Comparison of ENCODE assay signal across 22 cellular contexts in genomic region chr5:865168-865521, GRCh38. TPM values are rescaled to one million over a fixed set of nuclear protein-coding genes. Genes with fewer than 3 reads are reported as not detected.
DNase-seq lines count a peak whose midpoint lies in the region; ATAC-seq, FAIRE-seq and TF ChIP-seq lines count a peak whose summit lies in the region.
"Had no signal": no experiment of that assay in that cellular context is flagged by ENCODE, and none has a peak within 500 bp of the region (broad histone marks: within the 10 kb centered on the region; RNA-seq: fewer than 3 reads in every experiment).

No MANE protein-coding gene starts in this region.

- H3K4me2 ChIP-seq in K562 (ENCODE audit: insufficient read depth, low read length) (no peak overlapping the region), neuronal stem cell (ENCODE audit: insufficient read depth, low read length, poor library complexity, severe bottlenecking) (no peak overlapping the region)

- TF ChIP-seq RAD21 in K562 (CRISPR knock-in tag; conservative IDR thresholded peaks at IDR 0.05 in 1 of 2, IDR thresholded peaks at IDR 0.05 in 1 of 2), result no peak

- H3K4me3 ChIP-seq in K562 (no peak overlapping the region), neuronal stem cell (ENCODE audit: low read length in 2 of 2) (no peak overlapping the region)

- H2AK5ac ChIP-seq in neuronal stem cell (ENCODE audit: low read depth, low read length), result no peak overlapping the region

- H2BK15ac ChIP-seq in neuronal stem cell (ENCODE audit: low read length), result no peak overlapping the region

- no peak overlapping the region for H3K4ac ChIP-seq in neuronal stem cell (ENCODE audit: low read length)

- peak overlapping the region; percentile 27 for H3K27ac ChIP-seq in RWPE1
- H3K27ac ChIP-seq in K562 (ENCODE audit: extremely low read depth, low read depth, low read length), result no peak overlapping the region
- no peak overlapping the region for H3K27ac ChIP-seq in neuronal stem cell (replicated peaks; ENCODE audit: low read length)
- H3K27ac ChIP-seq: C4-2B had no signal

- in situ Hi-C loops in K562 (cut with MboI), result no loop called here

- H3K27me3 ChIP-seq in K562 (ENCODE audit: control insufficient read depth in 2 of 2, insufficient read depth in 2 of 2, low read length in 2 of 2) (no peaks in the 10 kb centered on the region), neuronal stem cell (ENCODE audit: control insufficient read depth in 3 of 3, insufficient read depth in 3 of 3, low read depth in 1 of 3, low read length in 3 of 3) (no peaks in the 10 kb centered on the region)
- H3K27me3 ChIP-seq: BE2C had no signal

- no peak overlapping the region for H3K18ac ChIP-seq in neuronal stem cell (ENCODE audit: low read length)

- H2AFZ ChIP-seq in K562 (ENCODE audit: low read depth, low read length), result no peak overlapping the region
- no peak overlapping the region for H2AFZ ChIP-seq in neuronal stem cell (ENCODE audit: low read length)

- no peaks in the 10 kb centered on the region for H3K27me3 Mint-ChIP-seq in activated CD8-positive, alpha-beta T cell treated with anti-CD3 and anti-CD28 coated beads, Interleukin-2, amount 10 ng/mL, durations not matched to agents 7 days and 5 days (ENCODE audit: low read depth)
- H3K27me3 Mint-ChIP-seq: CD4-positive, alpha-beta T cell; IgD-negative memory B cell had no signal

- no peak overlapping the region for H3K14ac ChIP-seq in neuronal stem cell (ENCODE audit: low read length)

- H4K91ac ChIP-seq in neuronal stem cell (ENCODE audit: low read depth, low read length, poor library complexity), result no peak overlapping the region

- FAIRE-seq in K562 (lab: Jason Lieb, UNC), result no peak
- FAIRE-seq: A204.1, D721Med, G401.6, GM12891, HepG2, HTR-8/SVneo had no signal

- CTCF ChIA-PET in RWPE1 (lab: Yijun Ruan, JAX) (no interaction called here), K562 (lab: Yijun Ruan, JAX; ENCODE audit: low intra/inter-chr PET ratio) (no interaction called here)
- CTCF ChIA-PET in activated CD8-positive, alpha-beta T cell treated with anti-CD3 and anti-CD28 coated beads, Interleukin-2, amount 10 ng/mL, durations not matched to agents 7 days and 5 days (lab: Charles Lee), result interaction anchor here (1.1 kb wide), 1 partner anchor 780 kb away, joined by 3 read pairs; no protein-coding TSS in a partner anchor

- no peak overlapping the region for H4K8ac ChIP-seq in neuronal stem cell (ENCODE audit: low read depth, low read length)

- H3K9ac ChIP-seq in K562 (ENCODE audit: insufficient read depth in 1 of 2, low read depth in 2 of 2, low read length in 2 of 2) (peak overlapping the region in 1 of 2 experiments; percentile 48; a peak in 1 of 4 replicates), neuronal stem cell (ENCODE audit: low read depth, low read length, poor library complexity) (peak overlapping the region; percentile 72)

- H3K4me1 Mint-ChIP-seq in activated CD8-positive, alpha-beta T cell treated with anti-CD3 and anti-CD28 coated beads, Interleukin-2, amount 10 ng/mL, durations not matched to agents 7 days and 5 days (ENCODE audit: low read depth), result no peaks in the 10 kb centered on the region

- H2BK12ac ChIP-seq in neuronal stem cell (ENCODE audit: low read length), result no peak overlapping the region

- H3K4me1 ChIP-seq in K562 (replicated peaks in 1 of 2; ENCODE audit: control insufficient read depth in 2 of 2, insufficient read depth in 2 of 2, low read length in 2 of 2), result peaks cover 0 to 28% of the 10 kb centered on the region in 2 experiments; a peak in 1 of 5 replicates
- H3K4me1 ChIP-seq in neuronal stem cell (ENCODE audit: control insufficient read depth in 2 of 2, insufficient read depth in 1 of 2, low read depth in 1 of 2, low read length in 2 of 2), result no peaks in the 10 kb centered on the region

- H3K9me1 ChIP-seq in K562 (ENCODE audit: control insufficient read depth, insufficient read depth, low read length), result no peaks in the 10 kb centered on the region

- WGBS in K562 (ENCODE audit: insufficient coverage, low coverage, missing lambda C conversion rate), result 95% methylated on average over 19 of the region's 24 CpGs
- WGBS in neuronal stem cell (ENCODE audit: extremely low coverage in 2 of 2, insufficient read length in 2 of 2, insufficient replicate concordance in 1 of 2), 2 donors, result no CpG with 5 or more reads among the region's 24 CpGs

- TF ChIP-seq CTCF in RWPE1 (conservative IDR thresholded peaks at IDR 0.05; ENCODE audit: low read depth), result no peak
- no peak for TF ChIP-seq CTCF in K562 (IDR thresholded peaks at IDR 0.05 in 2 of 3, conservative IDR thresholded peaks at IDR 0.05 in 1 of 3; ENCODE audit: insufficient read depth in 2 of 3, low read depth in 1 of 3, low read length in 3 of 3)

- TF ChIP-seq POLR2A in K562 (conservative IDR thresholded peaks at IDR 0.05), result no peak

- no peak overlapping the region for H3K27ac Mint-ChIP-seq in activated CD8-positive, alpha-beta T cell treated with anti-CD3 and anti-CD28 coated beads, Interleukin-2, amount 10 ng/mL, durations not matched to agents 7 days and 5 days
- H3K27ac Mint-ChIP-seq: CD4-positive, alpha-beta T cell; HFFc6; IgD-negative memory B cell had no signal

- ATAC-seq in K562, result no peak
- no peak for ATAC-seq in activated CD8-positive, alpha-beta T cell treated with anti-CD3 and anti-CD28 coated beads, Interleukin-2, amount 10 ng/mL, durations not matched to agents 7 days and 5 days
- no peak for ATAC-seq in GM18520 (IDR thresholded peaks at IDR 0.05; ENCODE audit: unreplicated experiment)
- ATAC-seq: HCT116, HepG2 had no signal

- BruUV-seq in K562 (replicated peaks; lab: Mats Ljungman, UMichigan), result no TSS peak

- no peak for TF ChIP-seq EP300 in K562 (IDR thresholded peaks at IDR 0.05; ENCODE audit: low read length)

- intact Hi-C loops in K562 (cut with micrococcal nuclease), result no loop called here

- H2BK5ac ChIP-seq in neuronal stem cell (ENCODE audit: low read length), result no peak overlapping the region

- DNase-seq in RWPE1 (ENCODE audit: low spot score) (no peak), K562 (ENCODE audit: extremely low read depth in 1 of 4, low spot score in 3 of 4) (no peak), neuronal stem cell (ENCODE audit: low spot score) (no peak), NAMALWA (ENCODE audit: low spot score) (no peak)
- no peak for DNase-seq in activated CD8-positive, alpha-beta T cell treated with anti-CD3 and anti-CD28 coated beads, Interleukin-2, amount 10 ng/mL, durations not matched to agents 7 days and 5 days
- DNase-seq: ACHN; BE2C; CD4-positive, alpha-beta T cell; GOT3; H7; HFFc6 had no signal

- H3K4me3 Mint-ChIP-seq in activated CD8-positive, alpha-beta T cell treated with anti-CD3 and anti-CD28 coated beads, Interleukin-2, amount 10 ng/mL, durations not matched to agents 7 days and 5 days, result no peak overlapping the region
- H3K4me3 Mint-ChIP-seq: CD4-positive, alpha-beta T cell; HFFc6; IgD-negative memory B cell had no signal

- H3K36me3 Mint-ChIP-seq in activated CD8-positive, alpha-beta T cell treated with anti-CD3 and anti-CD28 coated beads, Interleukin-2, amount 10 ng/mL, durations not matched to agents 7 days and 5 days (ENCODE audit: low read depth), result peaks cover 50% of the 10 kb centered on the region

- H3K79me1 ChIP-seq in neuronal stem cell (ENCODE audit: low read depth, low read length), result peaks cover 13% of the 10 kb centered on the region

- no peaks in the 10 kb centered on the region for H3K9me3 ChIP-seq in K562 (replicated peaks; ENCODE audit: control insufficient read depth, insufficient read depth, low read depth, low read length)
- no peaks in the 10 kb centered on the region for H3K9me3 ChIP-seq in neuronal stem cell (replicated peaks in 1 of 2; ENCODE audit: control insufficient read depth in 2 of 2, insufficient read depth in 1 of 2, low read depth in 1 of 2, low read length in 2 of 2)
- H3K9me3 ChIP-seq: BE2C, Caco-2 had no signal

- no peak overlapping the region for H3K23ac ChIP-seq in neuronal stem cell (ENCODE audit: low read depth, low read length, poor library complexity)

- H2BK120ac ChIP-seq in neuronal stem cell (ENCODE audit: low read depth, low read length), result no peak overlapping the region

- POLR2A ChIA-PET in RWPE1 (lab: Yijun Ruan, JAX; ENCODE audit: low non-redundant PET), result no interaction called here
- POLR2A ChIA-PET in K562 (lab: Yijun Ruan, JAX), result interaction anchor here (0.6 kb wide), 1 partner anchor 9 kb away, joined by 3 read pairs; no protein-coding TSS in a partner anchor
- POLR2A ChIA-PET in activated CD8-positive, alpha-beta T cell treated with anti-CD3 and anti-CD28 coated beads, Interleukin-2, amount 10 ng/mL, durations not matched to agents 7 days and 5 days (lab: Charles Lee), result no interaction called here

- H3K36me3 ChIP-seq in K562 (ENCODE audit: control insufficient read depth, insufficient read depth, low read length) (peaks cover 80% of the 10 kb centered on the region), neuronal stem cell (replicated peaks in 1 of 2; ENCODE audit: control insufficient read depth in 2 of 2, insufficient read depth in 2 of 2, low read length in 2 of 2) (peaks cover 67 to 88% of the 10 kb centered on the region in 2 donors)

- H4K20me1 ChIP-seq in K562 (replicated peaks; ENCODE audit: control insufficient read depth, insufficient read depth, low read length), result peaks cover 9% of the 10 kb centered on the region

- H3K79me2 ChIP-seq in K562 (ENCODE audit: control insufficient read depth, insufficient read depth, low read length), result no peaks in the 10 kb centered on the region

- H3K9me3 Mint-ChIP-seq in activated CD8-positive, alpha-beta T cell treated with anti-CD3 and anti-CD28 coated beads, Interleukin-2, amount 10 ng/mL, durations not matched to agents 7 days and 5 days (ENCODE audit: insufficient read depth), result no peaks in the 10 kb centered on the region
- H3K9me3 Mint-ChIP-seq: CD4-positive, alpha-beta T cell; HFFc6; IgD-negative memory B cell had no signal

RNA-seq across cellular contexts. Expression of gene ZDHHC11, which starts 14.4 kb away (rescaled TPM):
- 13.2 and 31.1 TPM in 2 replicates for total RNA-seq in K562 (2011; cell fraction: chromatin; rRNA removed; ENCODE audit: low replicate concordance)
- 14.7 and 17.7 TPM in 2 replicates for total RNA-seq in K562 (2011; cell fraction: nucleolus; rRNA removed)
- 11.8 and 18.1 TPM in 2 replicates for total RNA-seq in K562 (2011; cell fraction: nucleoplasm; rRNA removed)
- total RNA-seq in K562 (2014; rRNA removed), result 0.20 and 1.5 TPM in 2 replicates
- total RNA-seq in K562 (2014; rRNA removed; fragmentation: Illumina TruSeq; extraction: Trizol), result 0.40 and 0.45 TPM in 2 replicates
- total RNA-seq in K562 (2015; rRNA removed; fragmentation: Illumina TruSeq; extraction: Trizol), result 0.29 and 0.30 TPM in 2 replicates
- 2.2 and 2.3 TPM in 2 replicates for total RNA-seq in K562 (2021)
- 0.99 and 1.2 TPM in 2 replicates for polyA plus RNA-seq in K562 (2011; rRNA removed)
- 0.52 and 1.3 TPM in 2 replicates for polyA plus RNA-seq in K562 (2011; cell fraction: cytosol; rRNA removed)
- polyA plus RNA-seq in K562 (2011; cell fraction: nucleus; rRNA removed), result 6.0 and 14.9 TPM in 2 replicates
- 1.5 and 6.1 TPM in 2 replicates for polyA plus RNA-seq in K562 (2012)
- polyA plus RNA-seq in K562 (2014; fragmentation: Illumina TruSeq; extraction: Trizol), result 0.52 and 1.4 TPM in 2 replicates
- polyA plus RNA-seq in K562 (2014; fragmentation: Nextera tagmentation; extraction: Ambion mirVana), result under 1 TPM; 0.07 to 0.21 TPM
- 0.97 and 1.4 TPM in 2 replicates for polyA plus RNA-seq in K562 (2014; rRNA removed)
- 0.81 and 1.1 TPM in 2 replicates for polyA minus RNA-seq in K562 (2011; rRNA and poly(A)+ RNA removed)
- polyA minus RNA-seq in K562 (2011; cell fraction: cytosol; rRNA and poly(A)+ RNA removed), result 1.3 and 1.4 TPM in 2 replicates
- 2.3 and 4.4 TPM in 2 replicates for polyA minus RNA-seq in K562 (2011; cell fraction: nucleus; rRNA and poly(A)+ RNA removed)
- polyA plus RNA-seq in neuronal stem cell (2013, experiment 1 of 2), result 6.4 TPM
- polyA plus RNA-seq in neuronal stem cell (2013, experiment 2 of 2), result 6.7 TPM
- 10 to 100 TPM; 11.9 to 17.0 TPM for total RNA-seq in activated CD8-positive, alpha-beta T cell treated with anti-CD3 and anti-CD28 coated beads, Interleukin-2, amount 10 ng/mL, durations not matched to agents 7 days and 5 days
- polyA plus RNA-seq: IgD-negative memory B cell had no signal

RNA-seq across cellular contexts. Expression of gene BRD9, which starts 27.5 kb away (rescaled TPM):
- 217 and 274 TPM in 2 replicates for total RNA-seq in K562 (2011; cell fraction: chromatin; rRNA removed; ENCODE audit: low replicate concordance)
- 94.6 and 102 TPM in 2 replicates for total RNA-seq in K562 (2011; cell fraction: nucleolus; rRNA removed)
- 114 and 119 TPM in 2 replicates for total RNA-seq in K562 (2011; cell fraction: nucleoplasm; rRNA removed)
- 52.8 and 58.5 TPM in 2 replicates for total RNA-seq in K562 (2014; rRNA removed)
- total RNA-seq in K562 (2014; rRNA removed; fragmentation: Illumina TruSeq; extraction: Trizol), result 37.9 and 39.5 TPM in 2 replicates
- 43.1 and 44.9 TPM in 2 replicates for total RNA-seq in K562 (2015; rRNA removed; fragmentation: Illumina TruSeq; extraction: Trizol)
- 62.3 and 68.7 TPM in 2 replicates for total RNA-seq in K562 (2021)
- polyA plus RNA-seq in K562 (2011; rRNA removed), result 17.3 and 18.0 TPM in 2 replicates
- polyA plus RNA-seq in K562 (2011; cell fraction: cytosol; rRNA removed), result 14.1 and 18.3 TPM in 2 replicates
- 96.2 and 143 TPM in 2 replicates for polyA plus RNA-seq in K562 (2011; cell fraction: nucleus; rRNA removed)
- polyA plus RNA-seq in K562 (2012), result 36.5 and 41.6 TPM in 2 replicates
- polyA plus RNA-seq in K562 (2014; fragmentation: Illumina TruSeq; extraction: Trizol), result 49.7 and 54.7 TPM in 2 replicates
- polyA plus RNA-seq in K562 (2014; fragmentation: Nextera tagmentation; extraction: Ambion mirVana), result 1 to 10 TPM; 2.4 to 3.7 TPM
- polyA plus RNA-seq in K562 (2014; rRNA removed), result 51.8 and 56.4 TPM in 2 replicates
- polyA minus RNA-seq in K562 (2011; rRNA and poly(A)+ RNA removed), result 23.4 and 26.6 TPM in 2 replicates
- 16.0 and 18.9 TPM in 2 replicates for polyA minus RNA-seq in K562 (2011; cell fraction: cytosol; rRNA and poly(A)+ RNA removed)
- 54.1 and 62.2 TPM in 2 replicates for polyA minus RNA-seq in K562 (2011; cell fraction: nucleus; rRNA and poly(A)+ RNA removed)
- polyA plus RNA-seq in neuronal stem cell (2013, experiment 1 of 2), result 31.5 TPM
- 31.0 TPM for polyA plus RNA-seq in neuronal stem cell (2013, experiment 2 of 2)
- total RNA-seq in activated CD8-positive, alpha-beta T cell treated with anti-CD3 and anti-CD28 coated beads, Interleukin-2, amount 10 ng/mL, durations not matched to agents 7 days and 5 days, result 10 to 100 TPM; 58.9 to 60.7 TPM

RNA-seq across cellular contexts. Expression of gene TRIP13, which starts 27.5 kb away (rescaled TPM):
- total RNA-seq in K562 (2011; cell fraction: chromatin; rRNA removed; ENCODE audit: low replicate concordance), result 80.8 and 99.7 TPM in 2 replicates
- total RNA-seq in K562 (2011; cell fraction: nucleolus; rRNA removed), result 42.2 and 50.7 TPM in 2 replicates
- 38.0 and 41.1 TPM in 2 replicates for total RNA-seq in K562 (2011; cell fraction: nucleoplasm; rRNA removed)
- total RNA-seq in K562 (2014; rRNA removed) (48.2 and 68.7 TPM in 2 replicates), K562 (2014; rRNA removed; fragmentation: Illumina TruSeq; extraction: Trizol) (55.2 and 56.8 TPM in 2 replicates), K562 (2015; rRNA removed; fragmentation: Illumina TruSeq; extraction: Trizol) (45.1 and 50.8 TPM in 2 replicates), K562 (2021) (50.0 and 53.2 TPM in 2 replicates)
- polyA plus RNA-seq in K562 (2011; rRNA removed) (93.2 and 116 TPM in 2 replicates), K562 (2014; fragmentation: Illumina TruSeq; extraction: Trizol) (62.6 and 73.0 TPM in 2 replicates), K562 (2014; fragmentation: Nextera tagmentation; extraction: Ambion mirVana) (10 to 100 TPM; 24.1 to 28.9 TPM), K562 (2014; rRNA removed) (65.2 and 73.4 TPM in 2 replicates)
- polyA plus RNA-seq in K562 (2011; cell fraction: cytosol; rRNA removed), result 35.6 and 39.2 TPM in 2 replicates
- 107 and 115 TPM in 2 replicates for polyA plus RNA-seq in K562 (2011; cell fraction: nucleus; rRNA removed)
- polyA plus RNA-seq in K562 (2012), result 39.7 and 46.2 TPM in 2 replicates
- polyA minus RNA-seq in K562 (2011; rRNA and poly(A)+ RNA removed), result 74.7 and 79.6 TPM in 2 replicates
- polyA minus RNA-seq in K562 (2011; cell fraction: cytosol; rRNA and poly(A)+ RNA removed), result 37.0 and 47.0 TPM in 2 replicates
- polyA minus RNA-seq in K562 (2011; cell fraction: nucleus; rRNA and poly(A)+ RNA removed), result 20.7 and 35.1 TPM in 2 replicates
- polyA plus RNA-seq in neuronal stem cell (2013, experiment 1 of 2), result 24.6 TPM
- polyA plus RNA-seq in neuronal stem cell (2013, experiment 2 of 2), result 25.7 TPM
- 10 to 100 TPM; 38.6 to 42.6 TPM for total RNA-seq in activated CD8-positive, alpha-beta T cell treated with anti-CD3 and anti-CD28 coated beads, Interleukin-2, amount 10 ng/mL, durations not matched to agents 7 days and 5 days
